ENCODE assay signal across 11 cellular contexts in the genomic region with DNA sequence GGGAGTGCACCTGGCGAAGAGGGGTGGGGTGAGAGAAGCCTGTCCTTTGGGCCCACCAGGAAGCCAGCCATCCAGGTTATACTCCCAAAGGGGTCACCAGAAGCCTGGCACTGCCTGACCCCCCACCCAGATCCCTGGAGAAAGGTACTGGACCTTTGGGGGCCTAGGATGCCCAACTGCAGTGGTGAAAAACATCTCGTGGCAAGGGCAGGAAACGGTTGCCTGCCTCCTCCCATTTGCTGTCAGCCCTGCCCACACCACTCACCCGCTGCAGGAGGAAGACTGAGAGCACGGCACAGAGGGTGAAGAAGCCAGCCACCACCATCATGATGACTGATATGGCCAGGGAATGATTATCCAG. TPM values are rescaled to one million over a fixed set of nuclear protein-coding genes. Genes with fewer than 3 reads are reported as not detected.
DNase-seq lines count a peak whose midpoint lies in the region; ATAC-seq and TF ChIP-seq lines count a peak whose summit lies in the region.
"Had no signal": no experiment of that assay in that cellular context is flagged by ENCODE, and none has a peak within 500 bp of the region (broad histone marks: within the 10 kb centered on the region; RNA-seq: fewer than 3 reads in every experiment).

No MANE protein-coding gene starts in this region.

- peak overlapping the region; percentile 46 for H3K27ac ChIP-seq in Karpas-422 (ENCODE audit: low read length)
- peak overlapping the region; percentile 73 for H3K27ac ChIP-seq in effector memory CD4-positive, alpha-beta T cell (ENCODE audit: insufficient read depth, low read length, poor library complexity, severe bottlenecking)
- H3K27ac ChIP-seq in MM.1S (ENCODE audit: low read length): no peak overlapping the region
- H3K27ac ChIP-seq: PC-9 had no signal

- CTCF ChIA-PET in activated CD8-positive, alpha-beta T cell treated with anti-CD3 and anti-CD28 coated beads for 36 hours (lab: Charles Lee): interaction anchor here (0.7 to 4.7 kb wide), 10 partner anchors 8 to 75 kb away, joined by 3 to 38 read pairs (median 5); partner anchors contain the start of genes FAM219B and MPI

- H3F3A ChIP-seq in MM.1S (ENCODE audit: insufficient read depth, low read length): peaks cover 14% of the 10 kb centered on the region

- H3K36me3 ChIP-seq in Karpas-422 (ENCODE audit: insufficient read depth, low read length) (peaks cover 7% of the 10 kb centered on the region; the same call in 1 of the 2 replicates), MM.1S (replicated peaks; ENCODE audit: insufficient read depth, low read length) (no peaks in the 10 kb centered on the region)
- H3K36me3 ChIP-seq in effector memory CD4-positive, alpha-beta T cell (ENCODE audit: control insufficient read depth, insufficient read depth, low read length): peaks cover 34% of the 10 kb centered on the region

- H3K27me3 ChIP-seq in Karpas-422 (ENCODE audit: low read length) (no peaks in the 10 kb centered on the region), MM.1S (replicated peaks; ENCODE audit: insufficient read depth, low read length) (no peaks in the 10 kb centered on the region)
- no peaks in the 10 kb centered on the region for H3K27me3 ChIP-seq in effector memory CD4-positive, alpha-beta T cell (replicated peaks; ENCODE audit: control insufficient read depth, insufficient read depth, low read length, poor library complexity, severe bottlenecking)
- H3K27me3 ChIP-seq: adrenal gland had no signal

- peaks cover 27% of the 10 kb centered on the region for H3K36me3 Mint-ChIP-seq in activated CD8-positive, alpha-beta T cell treated with anti-CD3 and anti-CD28 coated beads for 36 hours (ENCODE audit: low read depth)

- DNase-seq in Karpas-422: peak; percentile 53
- peak; percentile 76 for DNase-seq in activated CD8-positive, alpha-beta T cell treated with anti-CD3 and anti-CD28 coated beads for 36 hours
- DNase-seq in effector memory CD4-positive, alpha-beta T cell: peak in 1 of 3 donors; percentile 31
- peak; percentile 23 to 39 (median 26) for DNase-seq in stimulated activated CD4-positive, alpha-beta T cell treated with anti-CD3 and anti-CD28 coated beads, TNF-alpha, amount 100 ng/mL, for 4 hours (ENCODE audit: low read depth in 3 of 3)
- no peak for DNase-seq in MM.1S
- no peak for DNase-seq in effector CD8-positive, alpha-beta T cell (lab: John Stamatoyannopoulos, UW)
- DNase-seq in GM03348 (ENCODE audit: low spot score): no peak
- DNase-seq: adrenal gland, PC-9 had no signal

- H2AFZ ChIP-seq in Karpas-422 (ENCODE audit: low read length): no peak overlapping the region
- no peak overlapping the region for H2AFZ ChIP-seq in MM.1S (ENCODE audit: low read length)
- H2AFZ ChIP-seq: PC-9 had no signal

- peak overlapping the region; percentile 9; the same call in 1 of the 2 replicates for H3K9ac ChIP-seq in Karpas-422 (ENCODE audit: low read length)
- H3K9ac ChIP-seq in MM.1S (ENCODE audit: low read length): no peak overlapping the region

- intact Hi-C loops in activated CD8-positive, alpha-beta T cell treated with anti-CD3 and anti-CD28 coated beads for 36 hours (cut with micrococcal nuclease): no loop called here

- peaks cover 49% of the 10 kb centered on the region for H3K4me1 ChIP-seq in Karpas-422 (ENCODE audit: low read length)
- peaks cover 38% of the 10 kb centered on the region for H3K4me1 ChIP-seq in effector memory CD4-positive, alpha-beta T cell (ENCODE audit: control insufficient read depth, insufficient read depth, low read length, poor library complexity, severe bottlenecking)
- H3K4me1 ChIP-seq in MM.1S (ENCODE audit: low read length): peaks cover 7% of the 10 kb centered on the region; the same call in 1 of the 2 replicates

- H3K4me2 ChIP-seq in Karpas-422 (ENCODE audit: low read depth, low read length, poor library complexity, severe bottlenecking) (no peak overlapping the region), MM.1S (ENCODE audit: low read depth, low read length) (no peak overlapping the region)
- H3K4me2 ChIP-seq: PC-9 had no signal

- H3K9me3 Mint-ChIP-seq in activated CD8-positive, alpha-beta T cell treated with anti-CD3 and anti-CD28 coated beads for 36 hours: no peaks in the 10 kb centered on the region

- H3K79me2 ChIP-seq in Karpas-422 (ENCODE audit: low read length) (peaks cover 16% of the 10 kb centered on the region), MM.1S (ENCODE audit: low read length) (peaks cover 25% of the 10 kb centered on the region)

- H3K9me2 ChIP-seq in Karpas-422 (replicated peaks; ENCODE audit: insufficient read depth, low read length) (no peaks in the 10 kb centered on the region), MM.1S (replicated peaks; ENCODE audit: insufficient read depth, low read length) (no peaks in the 10 kb centered on the region)

- H3K4me3 ChIP-seq in Karpas-422 (ENCODE audit: low read length) (no peak overlapping the region), MM.1S (ENCODE audit: low read length) (no peak overlapping the region)
- no peak overlapping the region for H3K4me3 ChIP-seq in effector memory CD4-positive, alpha-beta T cell (ENCODE audit: insufficient read depth, low read depth, low read length, poor library complexity, severe bottlenecking)
- H3K4me3 ChIP-seq: adrenal gland, PC-9 had no signal

- peak; percentile 0 for TF ChIP-seq CTCF in activated CD8-positive, alpha-beta T cell treated with anti-CD3 and anti-CD28 coated beads for 36 hours (IDR thresholded peaks at IDR 0.05)
- TF ChIP-seq CTCF in MM.1S (IDR thresholded peaks at IDR 0.05; ENCODE audit: low read length): no peak

- peak; percentile 56 for ATAC-seq in activated CD8-positive, alpha-beta T cell treated with anti-CD3 and anti-CD28 coated beads for 36 hours
- ATAC-seq in HG03521 (IDR thresholded peaks at IDR 0.05; ENCODE audit: unreplicated experiment): no peak

- peaks cover 44% of the 10 kb centered on the region for H3K4me1 Mint-ChIP-seq in activated CD8-positive, alpha-beta T cell treated with anti-CD3 and anti-CD28 coated beads for 36 hours (ENCODE audit: low read depth)

- H3K4me3 Mint-ChIP-seq in activated CD8-positive, alpha-beta T cell treated with anti-CD3 and anti-CD28 coated beads for 36 hours: peak overlapping the region; percentile 90

- peak overlapping the region; percentile 94 for H3K27ac Mint-ChIP-seq in activated CD8-positive, alpha-beta T cell treated with anti-CD3 and anti-CD28 coated beads for 36 hours

- 0 out of 2 replicates have a peak, but pooled peaks cover 7% of the 10 kb centered on the region for H4K20me1 ChIP-seq in Karpas-422 (ENCODE audit: insufficient read depth, low read depth, low read length)
- no peaks in the 10 kb centered on the region for H4K20me1 ChIP-seq in MM.1S (ENCODE audit: insufficient read depth, low read length)

- no peaks in the 10 kb centered on the region for H3K27me3 Mint-ChIP-seq in activated CD8-positive, alpha-beta T cell treated with anti-CD3 and anti-CD28 coated beads for 36 hours

- H3K9me3 ChIP-seq in Karpas-422 (ENCODE audit: low read length) (no peaks in the 10 kb centered on the region), MM.1S (replicated peaks; ENCODE audit: insufficient read depth, low read length) (no peaks in the 10 kb centered on the region)
- H3K9me3 ChIP-seq in effector memory CD4-positive, alpha-beta T cell (ENCODE audit: control insufficient read depth, low read length): no peaks in the 10 kb centered on the region
- H3K9me3 ChIP-seq: adrenal gland had no signal

- POLR2A ChIA-PET in activated CD8-positive, alpha-beta T cell treated with anti-CD3 and anti-CD28 coated beads for 36 hours (lab: Charles Lee): interaction anchor here (0.7 to 4.5 kb wide), 8 partner anchors 12 to 61 kb away, joined by 3 to 18 read pairs (median 4); partner anchors contain the start of gene FAM219B

RNA-seq across cellular contexts. Expression of gene ULK3, which starts 2.2 kb away (rescaled TPM):
- 87.3 and 89.6 TPM in 2 replicates for total RNA-seq in Karpas-422 (2014; rRNA removed; shearing (Covaris generic); ENCODE audit: low replicate concordance)
- total RNA-seq in activated CD8-positive, alpha-beta T cell treated with anti-CD3 and anti-CD28 coated beads for 36 hours: 10 to 100 TPM; 45.9 to 49.3 TPM

RNA-seq across cellular contexts. Expression of gene CPLX3, which starts 18.8 kb away (rescaled TPM):
- 5.2 and 7.3 TPM in 2 replicates for total RNA-seq in Karpas-422 (2014; rRNA removed; shearing (Covaris generic); ENCODE audit: low replicate concordance)
- total RNA-seq in activated CD8-positive, alpha-beta T cell treated with anti-CD3 and anti-CD28 coated beads for 36 hours: under 1 TPM in 1 of 2 experiments, not detected in 1; 0.11 TPM
- total RNA-seq: lung microvascular endothelial cell, PC-9 had no signal

RNA-seq across cellular contexts. Expression of gene SCAMP2, which starts 28.0 kb away (rescaled TPM):
- 37.1 and 54.9 TPM in 2 replicates for total RNA-seq in Karpas-422 (2014; rRNA removed; shearing (Covaris generic); ENCODE audit: low replicate concordance)
- total RNA-seq in activated CD8-positive, alpha-beta T cell treated with anti-CD3 and anti-CD28 coated beads for 36 hours: 10 to 100 TPM; 57.8 to 58.9 TPM

RNA-seq across cellular contexts. Expression of gene LMAN1L, which starts 32.6 kb away (rescaled TPM):
- total RNA-seq in Karpas-422 (2014; rRNA removed; shearing (Covaris generic); ENCODE audit: low replicate concordance): 3.3 and 4.3 TPM in 2 replicates
- total RNA-seq in activated CD8-positive, alpha-beta T cell treated with anti-CD3 and anti-CD28 coated beads for 36 hours: under 1 TPM in 1 of 2 experiments, not detected in 1; 0.11 TPM
- total RNA-seq: lung microvascular endothelial cell, PC-9 had no signal

RNA-seq across cellular contexts. Expression of gene MPI, which starts 44.7 kb away (rescaled TPM):
- total RNA-seq in Karpas-422 (2014; rRNA removed; shearing (Covaris generic); ENCODE audit: low replicate concordance): 73.7 and 78.8 TPM in 2 replicates
- total RNA-seq in activated CD8-positive, alpha-beta T cell treated with anti-CD3 and anti-CD28 coated beads for 36 hours: 10 to 100 TPM; 67.1 to 74.3 TPM

Comparison
In these comparisons a context has a peak if more than half of its experiments do, and no peak if none do; other contexts are left out.
1. DNase-seq: peak in Karpas-422 (single experiment), activated CD8-positive, alpha-beta T cell treated with anti-CD3 and anti-CD28 coated beads for 36 hours (single experiment) and stimulated activated CD4-positive, alpha-beta T cell treated with anti-CD3 and anti-CD28 coated beads, TNF-alpha, amount 100 ng/mL, for 4 hours (3 of 3); none in MM.1S (single experiment), effector CD8-positive, alpha-beta T cell (single experiment) and GM03348 (single experiment).